Comparison of ENCODE assay signal across 15 cellular contexts in the genomic region with DNA sequence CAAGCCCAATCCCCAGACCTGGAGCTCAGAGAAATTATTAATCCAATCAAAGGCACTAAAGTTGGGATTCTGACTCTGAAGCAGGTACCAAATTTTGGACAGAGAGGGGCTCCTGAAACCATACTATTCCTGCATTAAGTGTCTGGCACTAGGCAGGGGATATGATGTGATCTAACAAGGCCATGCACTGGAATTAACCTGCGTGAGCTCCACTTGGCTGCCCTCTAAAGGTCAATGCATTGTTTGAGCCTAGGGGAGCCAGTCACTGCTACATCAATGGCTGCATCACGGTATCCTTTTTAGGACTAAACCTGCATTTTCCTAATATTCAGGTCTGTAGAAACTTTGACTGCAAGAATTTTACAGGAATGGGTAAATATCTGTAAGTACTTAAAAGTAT. TPM values are rescaled to one million over a fixed set of nuclear protein-coding genes. Genes with fewer than 3 reads are reported as not detected.
DNase-seq lines count a peak whose midpoint lies in the region; FAIRE-seq and TF ChIP-seq lines count a peak whose summit lies in the region.
"Had no signal": no experiment of that assay in that cellular context is flagged by ENCODE, and none has a peak within 500 bp of the region (broad histone marks: within the 10 kb centered on the region; RNA-seq: fewer than 3 reads in every experiment).

No MANE protein-coding gene starts in this region.

- no peaks in the 10 kb centered on the region for H3K36me3 Mint-ChIP-seq in MCF 10A (ENCODE audit: insufficient read depth, unreplicated experiment)

- H3K4me3 ChIP-seq in mammary epithelial cell (replicated peaks in 1 of 3; ENCODE audit: insufficient read depth in 1 of 3, low read depth in 2 of 3, low read length in 3 of 3) (no peak overlapping the region), small intestine (ENCODE audit: low read depth in 1 of 2, low read length in 2 of 2) (no peak overlapping the region)

- intact Hi-C loops in MCF 10A (cut with micrococcal nuclease) = loop anchor here (1.0 kb wide), 1 partner anchor 122 kb away; no protein-coding TSS in a partner anchor
- intact Hi-C loops in mammary epithelial cell (cut with micrococcal nuclease) = loop anchor here (5.0 kb wide), 1 partner anchor 120 kb away; no protein-coding TSS in a partner anchor

- no peak overlapping the region for H3K9ac ChIP-seq in mammary epithelial cell (ENCODE audit: insufficient read depth, low read length)

- H3K27me3 Mint-ChIP-seq in MCF 10A (ENCODE audit: insufficient read depth, unreplicated experiment) = peaks cover 14% of the 10 kb centered on the region

- H3K27ac ChIP-seq in mammary epithelial cell (ENCODE audit: insufficient read depth, low read depth, low read length) = no peak overlapping the region
- H3K27ac ChIP-seq in small intestine (ENCODE audit: low read depth in 1 of 2, low read length in 1 of 2) = no peak overlapping the region

- H3K4me3 Mint-ChIP-seq in MCF 10A (ENCODE audit: unreplicated experiment) = no peak overlapping the region
- H3K4me3 Mint-ChIP-seq: activated CD8-positive, alpha-beta T cell treated with anti-CD3 and anti-CD28 coated beads, Interleukin-2, amount 10 ng/mL, durations not matched to agents 7 days and 5 days; type B pancreatic cell had no signal

- H3K9me3 Mint-ChIP-seq in MCF 10A (ENCODE audit: unreplicated experiment) = peaks cover 10% of the 10 kb centered on the region

- TF ChIP-seq CTCF in MCF 10A (IDR thresholded peaks at IDR 0.05; ENCODE audit: unreplicated experiment) (no peak), mammary epithelial cell (conservative IDR thresholded peaks at IDR 0.05 in 1 of 2, IDR thresholded peaks at IDR 0.05 in 1 of 2; ENCODE audit: extremely low read depth in 1 of 2, insufficient read depth in 1 of 2, low read depth in 1 of 2, low read length in 2 of 2) (peak in 1 of 2 donors; percentile 23)

- H3K9me3 ChIP-seq in mammary epithelial cell (replicated peaks; ENCODE audit: insufficient read depth, low read length) (no peaks in the 10 kb centered on the region), small intestine (ENCODE audit: control insufficient read depth, low read depth) (no peaks in the 10 kb centered on the region)

- peaks cover 2% of the 10 kb centered on the region for H3K27me3 ChIP-seq in mammary epithelial cell (ENCODE audit: insufficient read depth, low read length)
- peaks cover 0 to 4% of the 10 kb centered on the region in 2 donors for H3K27me3 ChIP-seq in small intestine (ENCODE audit: control insufficient read depth in 2 of 2, insufficient read depth in 2 of 2, low read length in 2 of 2)

- dilution Hi-C loops in mammary epithelial cell (cut with HindIII; ENCODE audit: low sequenced_read_pairs) = no loop called here

- H3K27ac Mint-ChIP-seq in MCF 10A (ENCODE audit: low read depth, unreplicated experiment) = no peak overlapping the region
- H3K27ac Mint-ChIP-seq: activated CD8-positive, alpha-beta T cell treated with anti-CD3 and anti-CD28 coated beads, Interleukin-2, amount 10 ng/mL, durations not matched to agents 7 days and 5 days; type B pancreatic cell had no signal

- H2AFZ ChIP-seq in mammary epithelial cell (ENCODE audit: low read depth, low read length) = no peak overlapping the region

- DNase-seq in MCF 10A (ENCODE audit: unreplicated experiment) (peak; percentile 36), mammary epithelial cell (no peak), RKO (ENCODE audit: low spot score) (peak; percentile 47), dermis blood vessel endothelial cell (peak; percentile 39), small intestine (peak; percentile 15), GF-D8 (lab: John Stamatoyannopoulos, UW) (no peak)
- no peak for DNase-seq in activated CD8-positive, alpha-beta memory T cell treated with anti-CD3 and anti-CD28 coated beads for 24 hours
- DNase-seq in activated CD8-positive, alpha-beta memory T cell treated with anti-CD3 and anti-CD28 coated beads, Interleukin-2, amount 50 U/mL, for 4 hours = no peak
- DNase-seq: activated CD8-positive, alpha-beta T cell treated with anti-CD3 and anti-CD28 coated beads, Interleukin-2, amount 10 ng/mL, durations not matched to agents 7 days and 5 days; activated gamma-delta T cell; DMS 273 treated with DMSO at 0.1 percent for 48 hours; NCI-H2171 treated with DMSO at 0.1 percent for 48 hours had no signal

- no peak overlapping the region for H3K4me2 ChIP-seq in mammary epithelial cell (ENCODE audit: insufficient read depth, low read depth, low read length)

- no peaks in the 10 kb centered on the region for H4K20me1 ChIP-seq in mammary epithelial cell (ENCODE audit: insufficient read depth, low read length)

- POLR2A ChIA-PET in MCF 10A (lab: Yijun Ruan, JAX) = no interaction called here

- FAIRE-seq in small intestine (lab: Jason Lieb, UNC) = no peak

- 90% methylated on average over 2 of the region's 2 CpGs for WGBS in mammary epithelial cell (ENCODE audit: low coverage, missing lambda C conversion rate)
- WGBS in small intestine, 3 donors = 28 to 57% (median 39%) methylated on average over 2 of the region's 2 CpGs

- H3K79me2 ChIP-seq in mammary epithelial cell (ENCODE audit: insufficient read depth, low read length) = no peaks in the 10 kb centered on the region

- in situ Hi-C loops in mammary epithelial cell (cut with MboI; ENCODE audit: low sequenced_read_pairs in 2 of 2) = no loop called here

- BruUV-seq in MCF 10A (replicated peaks; lab: Mats Ljungman, UMichigan) (no TSS peak), mammary epithelial cell (replicated peaks; lab: Mats Ljungman, UMichigan) (no TSS peak)

- CTCF ChIA-PET in MCF 10A (lab: Yijun Ruan, JAX) = interaction anchor here (0.6 to 1.4 kb wide), 7 partner anchors 8 to 792 kb away, joined by 3 to 4 read pairs (median 3); no protein-coding TSS in a partner anchor
- CTCF ChIA-PET in mammary epithelial cell (lab: Charles Lee; ENCODE audit: low non-redundant PET) = no interaction called here

- H3K4me1 ChIP-seq in mammary epithelial cell (ENCODE audit: insufficient read depth, low read length) = no peaks in the 10 kb centered on the region
- H3K4me1 ChIP-seq in small intestine (ENCODE audit: control insufficient read depth in 2 of 2, insufficient read depth in 1 of 2, low read depth in 1 of 2, low read length in 1 of 2) = no peaks in the 10 kb centered on the region

- H3K36me3 ChIP-seq in mammary epithelial cell (ENCODE audit: insufficient read depth, low read length) (no peaks in the 10 kb centered on the region), small intestine (ENCODE audit: control insufficient read depth in 2 of 2, insufficient read depth in 2 of 2, low read length in 2 of 2) (no peaks in the 10 kb centered on the region)

- H3K4me1 Mint-ChIP-seq in MCF 10A (ENCODE audit: insufficient read depth, unreplicated experiment) = no peaks in the 10 kb centered on the region

RNA-seq across cellular contexts. Expression of gene ST8SIA6, which starts 42.1 kb away (rescaled TPM):
- total RNA-seq in MCF 10A (2022) (0.19 and 0.52 TPM in 2 replicates), mammary epithelial cell (under 1 TPM in 1 of 2 donors, not detected in 1; 0.17 TPM), dermis blood vessel endothelial cell (0.34 and 2.3 TPM in 2 replicates)
- polyA plus RNA-seq in mammary epithelial cell (not detected), small intestine (1 to 10 TPM in 1 of 3 donors, not detected in 2; 1.5 TPM)
- polyA minus RNA-seq in mammary epithelial cell = not detected
- total RNA-seq: activated CD8-positive, alpha-beta T cell treated with anti-CD3 and anti-CD28 coated beads, Interleukin-2, amount 10 ng/mL, durations not matched to agents 7 days and 5 days; fibroblast of villous mesenchyme; kidney epithelial cell had no signal

Comparison
In these comparisons a context has a peak if more than half of its experiments do, and no peak if none do; other contexts are left out.
1. DNase-seq: peak in MCF 10A (single experiment), RKO (single experiment), dermis blood vessel endothelial cell (single experiment) and small intestine (single experiment); none in mammary epithelial cell (single experiment), GF-D8 (single experiment), activated CD8-positive, alpha-beta memory T cell treated with anti-CD3 and anti-CD28 coated beads for 24 hours (single experiment) and activated CD8-positive, alpha-beta memory T cell treated with anti-CD3 and anti-CD28 coated beads, Interleukin-2, amount 50 U/mL, for 4 hours (single experiment).